2 cellular contexts compared by ENCODE assay signal in genomic region chr2:240464514-240465241, GRCh38.
TF ChIP-seq lines count a peak whose summit lies in the region.

No MANE protein-coding gene starts in this region.

TF ChIP-seq in SK-N-SH, 30 proteins besides CTCF, POLR2A, EP300 and RAD21 (continued from another document):
- no peak for TF ChIP-seq USF1 (IDR thresholded peaks at IDR 0.05; ENCODE audit: borderline replicate concordance, low read depth)
- TF ChIP-seq ZBTB33 (IDR thresholded peaks at IDR 0.05; ENCODE audit: borderline replicate concordance, low read depth) = no peak
- TF ChIP-seq MEF2A (IDR thresholded peaks at IDR 0.05; ENCODE audit: borderline replicate concordance, low read depth) = no peak
- TF ChIP-seq RFX5 (IDR thresholded peaks at IDR 0.05; ENCODE audit: low read length) = no peak
- TF ChIP-seq RXRA (IDR thresholded peaks at IDR 0.05; ENCODE audit: borderline replicate concordance, low read depth) = no peak
- TF ChIP-seq FOXJ3 (CRISPR knock-in tag; IDR thresholded peaks at IDR 0.05) = no peak
- no peak for TF ChIP-seq TEAD4 (IDR thresholded peaks at IDR 0.05; ENCODE audit: borderline replicate concordance, insufficient read depth)

TF ChIP-seq in SK-N-SH treated with all-trans-retinoic acid at 6 μM for 48 hours, 23 proteins besides CTCF, POLR2A, EP300 and RAD21 (continued from another document):
- TF ChIP-seq PATZ1 (CRISPR knock-in tag; IDR thresholded peaks at IDR 0.05; ENCODE audit: borderline replicate concordance) = no peak
- TF ChIP-seq GLIS3 (CRISPR knock-in tag; IDR thresholded peaks at IDR 0.05) = no peak
- TF ChIP-seq ZFP30 (CRISPR knock-in tag; IDR thresholded peaks at IDR 0.05) = no peak
- TF ChIP-seq ISL1 (CRISPR knock-in tag; IDR thresholded peaks at IDR 0.05) = no peak
- no peak for TF ChIP-seq CREB5 (CRISPR knock-in tag; IDR thresholded peaks at IDR 0.05; ENCODE audit: low read depth)
- TF ChIP-seq CSDC2 (CRISPR knock-in tag; IDR thresholded peaks at IDR 0.05) = no peak
- no peak for TF ChIP-seq ZC3H10 (CRISPR knock-in tag; IDR thresholded peaks at IDR 0.05)
- no peak for TF ChIP-seq ESRRG (CRISPR knock-in tag; IDR thresholded peaks at IDR 0.05)
TF ChIP-seq in SK-N-SH treated with all-trans-retinoic acid at 6 μM for 48 hours: peak in this region for 0.
